In genomic region chr1:16665836-16666235, GRCh38 we compare ENCODE assay signal across 3 cellular contexts. TPM values are rescaled to one million over a fixed set of nuclear protein-coding genes. Genes with fewer than 3 reads are reported as not detected.
"Had no signal": no experiment of that assay in that cellular context is flagged by ENCODE, and none has a peak within 500 bp of the region (broad histone marks: within the 10 kb centered on the region; RNA-seq: fewer than 3 reads in every experiment).

No MANE protein-coding gene starts in this region.

RNA-seq across cellular contexts. Expression of gene RNU1-3, which starts 0.9 kb away (rescaled TPM):
- total RNA-seq: GM23248, GM23338, H4 had no signal
- polyA plus RNA-seq: GM23248, GM23338 had no signal
